ENCODE assay signal across 8 cellular contexts in the genomic region with DNA sequence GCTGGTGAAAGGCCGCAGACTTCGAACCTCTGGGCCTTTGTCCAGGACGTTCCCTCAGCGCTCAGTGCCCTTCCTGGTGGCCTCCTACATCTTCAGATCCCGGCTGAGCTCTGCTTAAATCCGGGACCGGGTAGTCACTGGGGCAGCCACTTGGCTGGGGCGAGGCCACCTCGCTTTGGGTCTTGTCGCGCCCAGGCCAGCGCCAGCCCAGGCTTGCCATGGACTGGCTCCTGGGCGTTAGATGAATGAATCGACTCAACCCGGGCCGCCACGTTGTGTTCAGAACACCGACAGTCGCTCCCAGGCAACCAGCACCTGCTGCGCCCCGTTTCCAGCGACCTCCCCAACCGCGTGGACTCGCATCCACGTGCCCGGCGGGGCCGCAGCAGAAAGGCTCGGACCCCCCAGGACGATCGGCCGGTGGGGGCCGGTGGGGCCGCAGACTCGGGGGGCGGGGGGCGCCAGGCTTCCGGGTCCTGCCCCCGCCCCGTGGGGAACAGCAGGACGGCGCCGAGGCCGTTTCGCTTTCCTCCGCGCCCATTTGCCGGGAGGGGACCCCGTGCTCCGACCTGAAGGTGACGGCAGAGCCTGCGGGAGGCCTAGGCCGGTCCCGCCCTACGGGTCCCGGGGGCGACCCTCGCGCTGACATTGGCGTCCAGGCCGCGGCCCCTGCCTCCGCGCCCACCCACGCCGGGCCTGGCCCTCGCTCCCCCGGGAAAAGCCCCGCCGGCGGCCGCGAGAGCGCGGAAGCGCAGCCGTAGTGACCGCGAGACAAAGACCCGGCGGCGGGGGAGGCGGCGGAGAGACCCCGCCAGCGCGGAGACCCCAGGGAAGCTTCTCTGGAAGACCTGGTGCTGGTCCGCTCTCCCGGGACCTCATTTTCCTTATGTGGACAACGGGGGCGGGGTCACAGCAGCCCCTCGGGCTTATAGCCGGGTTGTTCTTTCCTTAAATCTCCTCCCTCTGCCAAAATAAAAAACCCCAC. TPM values are rescaled to one million over a fixed set of nuclear protein-coding genes. Genes with fewer than 3 reads are reported as not detected.
DNase-seq lines count a peak whose midpoint lies in the region; ATAC-seq and TF ChIP-seq lines count a peak whose summit lies in the region.

No MANE protein-coding gene starts in this region.

- DNase-seq in NT2/D1 (ENCODE audit: low read depth, low spot score) (peak; percentile 57), heart left ventricle (peak; percentile 35 to 72 (median 51)), retina (peak; percentile 80), NCI-H1694 treated with DMSO at 0.1 percent for 48 hours (lab: John Stamatoyannopoulos, UW) (no peak), Caco-2 (no peak)
- DNase-seq in activated gamma-delta T cell treated with anti-CD3 and anti-CD28 coated beads, Interleukin-2, amount 50 U/mL, for 16 hours (ENCODE audit: low read depth) = peak; percentile 36

- CTCF ChIA-PET in Caco-2 (lab: Charles Lee) = no interaction called here

- no peaks in the 10 kb centered on the region for H3K27me3 Mint-ChIP-seq in Caco-2 (ENCODE audit: insufficient read depth, unreplicated experiment)

- ATAC-seq in heart left ventricle (peak in 3 of 4 donors; percentile 59 to 73 (median 62)), HG03025 (IDR thresholded peaks at IDR 0.05; ENCODE audit: low FRiP score, unreplicated experiment) (no peak)

- no peaks in the 10 kb centered on the region for H3K9me3 Mint-ChIP-seq in Caco-2 (ENCODE audit: unreplicated experiment)

- H3K9me3 ChIP-seq in NT2/D1 (ENCODE audit: insufficient read depth, low read length) (no peaks in the 10 kb centered on the region), heart left ventricle (no peaks in the 10 kb centered on the region), Caco-2 (no peaks in the 10 kb centered on the region)

- H3K4me1 ChIP-seq in NT2/D1 (ENCODE audit: insufficient read depth, insufficient read length) = peaks cover 6% of the 10 kb centered on the region
- H3K4me1 ChIP-seq in heart left ventricle = peaks cover 0 to 13% (median 4%) of the 10 kb centered on the region in 12 donors
- H3K4me1 ChIP-seq in Caco-2 = peaks cover 32% of the 10 kb centered on the region

- peak overlapping the region; percentile 74 for H3K9ac ChIP-seq in NT2/D1 (ENCODE audit: insufficient read length, low read depth)

- peak overlapping the region; percentile 57 for H3K4me3 ChIP-seq in NT2/D1 (ENCODE audit: insufficient read length, low read depth)
- peak overlapping the region; percentile 59 to 93 (median 82) for H3K4me3 ChIP-seq in heart left ventricle
- no peak overlapping the region for H3K4me3 ChIP-seq in Caco-2 (ENCODE audit: low read depth, low read length)

- no TSS peak for BruUV-seq in Caco-2 (replicated peaks; lab: Mats Ljungman, UMichigan)

- H3K27me3 ChIP-seq in NT2/D1 (ENCODE audit: insufficient read depth, insufficient read length) (no peaks in the 10 kb centered on the region), heart left ventricle (no peaks in the 10 kb centered on the region), Caco-2 (replicated peaks; ENCODE audit: control insufficient read depth, insufficient read depth, low read length) (no peaks in the 10 kb centered on the region)

- H3K27ac Mint-ChIP-seq in Caco-2 (ENCODE audit: unreplicated experiment) = no peak overlapping the region

- intact Hi-C loops in heart left ventricle (cut with DNase I) = no loop called here
- intact Hi-C loops in Caco-2 (cut with micrococcal nuclease; ENCODE audit: unreplicated experiment) = no loop called here

- POLR2A ChIA-PET in Caco-2 (lab: Charles Lee) = no interaction called here

- no peaks in the 10 kb centered on the region for H3K36me3 Mint-ChIP-seq in Caco-2 (ENCODE audit: insufficient read depth, unreplicated experiment)

- WGBS in heart left ventricle, 4 donors = 5 to 11% (median 7%) methylated on average over 39 to 94 of the region's 94 CpGs

- H3K36me3 ChIP-seq in NT2/D1 (ENCODE audit: insufficient read depth, insufficient read length, low read length) (peaks cover 2% of the 10 kb centered on the region), heart left ventricle (no peaks in the 10 kb centered on the region), Caco-2 (ENCODE audit: control insufficient read depth, insufficient read depth, low read length) (no peaks in the 10 kb centered on the region)

- peak overlapping the region in 9 of 12 donors; percentile 17 to 75 (median 49) for H3K27ac ChIP-seq in heart left ventricle

- no peak overlapping the region for H3K4me3 Mint-ChIP-seq in Caco-2 (ENCODE audit: unreplicated experiment)

- H3K4me1 Mint-ChIP-seq in Caco-2 (ENCODE audit: low read depth, unreplicated experiment) = no peaks in the 10 kb centered on the region

- TF ChIP-seq POLR2A in GM18526 (IDR thresholded peaks at IDR 0.05; ENCODE audit: extremely low read depth, insufficient read length) (peak; percentile 26), heart left ventricle (IDR thresholded peaks at IDR 0.05) (no peak)

- TF ChIP-seq CTCF in heart left ventricle (IDR thresholded peaks at IDR 0.05) = no peak
- no peak for TF ChIP-seq CTCF in Caco-2 (IDR thresholded peaks at IDR 0.05; ENCODE audit: insufficient read depth in 1 of 2, low read depth in 1 of 2, low read length in 1 of 2, severe bottlenecking in 1 of 2, unreplicated experiment in 1 of 2)

RNA-seq across cellular contexts. Expression of gene RCOR1, which starts 37.3 kb away (rescaled TPM):
- total RNA-seq in heart left ventricle (10 to 100 TPM in 6 of 9 donors, 1 to 10 TPM in 3; 8.5 to 20.9 (median 12.8) TPM), Caco-2 (2022) (31.0 and 33.6 TPM in 2 replicates)
- polyA plus RNA-seq in heart left ventricle = 10 to 100 TPM in 1 of 2 donors, 1 to 10 TPM in 1; 2.7 to 11.1 TPM

RNA-seq across cellular contexts. Expression of gene ANKRD9, which starts 45.6 kb away (rescaled TPM):
- total RNA-seq in heart left ventricle (100 to 1,000 TPM in 6 of 9 donors, 10 to 100 TPM in 3; 77.6 to 271 (median 141) TPM), Caco-2 (2022) (15.0 and 15.5 TPM in 2 replicates)
- polyA plus RNA-seq in heart left ventricle = 10 to 100 TPM; 42.2 to 60.2 TPM

Comparison
In these comparisons a context has a peak if more than half of its experiments do, and no peak if none do; other contexts are left out.
1. DNase-seq: peak in NT2/D1 (single experiment), activated gamma-delta T cell treated with anti-CD3 and anti-CD28 coated beads, Interleukin-2, amount 50 U/mL, for 16 hours (single experiment), heart left ventricle (5 of 5) and retina (single experiment); none in NCI-H1694 treated with DMSO at 0.1 percent for 48 hours (single experiment) and Caco-2 (0 of 2).